10 cellular contexts compared by ENCODE assay signal in genomic region chr4:3045500-3045850, GRCh38. TPM values are rescaled to one million over a fixed set of nuclear protein-coding genes. Genes with fewer than 3 reads are reported as not detected.
DNase-seq lines count a peak whose midpoint lies in the region; ATAC-seq and TF ChIP-seq lines count a peak whose summit lies in the region.
"Had no signal": no experiment of that assay in that cellular context is flagged by ENCODE, and none has a peak within 500 bp of the region (broad histone marks: within the 10 kb centered on the region; RNA-seq: fewer than 3 reads in every experiment).

No MANE protein-coding gene starts in this region.

- no peak for TF ChIP-seq EP300 in sigmoid colon (IDR thresholded peaks at IDR 0.05)

- DNase-seq in GM06990 (ENCODE audit: extremely low read depth, insufficient read length) (peak; percentile 72), activated B cell treated with CpG ODN at 0.5 μM for 24 hours (peak; percentile 43), brain pericyte (ENCODE audit: low read depth, low spot score) (peak; percentile 21), sigmoid colon (peak; percentile 87), NCI-H2029 treated with DMSO at 0.1 percent for 48 hours (lab: John Stamatoyannopoulos, UW) (no peak), NCI-H1436 (lab: John Stamatoyannopoulos, UW) (no peak)

- H3K36me3 Mint-ChIP-seq in activated B cell treated with CpG ODN at 0.5 μM for 24 hours (ENCODE audit: low read depth): peaks cover 5% of the 10 kb centered on the region

- H3K27ac Mint-ChIP-seq in activated B cell treated with CpG ODN at 0.5 μM for 24 hours: peak overlapping the region; percentile 95

- CTCF ChIA-PET in activated B cell treated with CpG ODN at 0.5 μM for 24 hours (lab: Charles Lee): interaction anchor here (0.5 to 3.4 kb wide), 6 partner anchors 27 to 216 kb away, joined by 3 to 28 read pairs (median 3); no protein-coding TSS in a partner anchor

- POLR2A ChIA-PET in activated B cell treated with CpG ODN at 0.5 μM for 24 hours (lab: Charles Lee): interaction anchor here (0.6 to 4.2 kb wide), 8 partner anchors 8 to 233 kb away, joined by 3 to 25 read pairs (median 4); partner anchors contain the start of genes GRK4, HTT, HTT-AS and NOP14

- no peak overlapping the region for H3K27ac ChIP-seq in sigmoid colon

- no peak for TF ChIP-seq POLR2A in sigmoid colon (IDR thresholded peaks at IDR 0.05)

- ATAC-seq in activated B cell treated with CpG ODN at 0.5 μM for 24 hours (ENCODE audit: low read depth) (peak; percentile 25), GM18909 (IDR thresholded peaks at IDR 0.05; ENCODE audit: poor library complexity, unreplicated experiment) (no peak), HG02678 (IDR thresholded peaks at IDR 0.05; ENCODE audit: unreplicated experiment) (no peak)

- no peaks in the 10 kb centered on the region for H3K27me3 Mint-ChIP-seq in activated B cell treated with CpG ODN at 0.5 μM for 24 hours

- 47 to 75% methylated on average over 10 of the region's 10 CpGs for WGBS in sigmoid colon, 2 donors

- intact Hi-C loops in activated B cell treated with CpG ODN at 0.5 μM for 24 hours (cut with micrococcal nuclease) (loop anchor here (5.0 to 10.0 kb wide), 5 partner anchors 208 to 511 kb away; partner anchors contain the start of genes FAM193A and RGS12), sigmoid colon (cut with DNase I) (no loop called here)

- H3K4me3 ChIP-seq in GM06990 (replicated peaks; ENCODE audit: low read depth, low read length) (no peak overlapping the region), sigmoid colon (no peak overlapping the region)

- H3K36me3 ChIP-seq in GM06990 (ENCODE audit: control insufficient read depth, insufficient read depth, low read length) (no peaks in the 10 kb centered on the region), sigmoid colon (no peaks in the 10 kb centered on the region)

- H3K4me1 Mint-ChIP-seq in activated B cell treated with CpG ODN at 0.5 μM for 24 hours: peaks cover 72% of the 10 kb centered on the region

- H3K4me1 ChIP-seq in sigmoid colon: peaks cover 0 to 16% (median 9%) of the 10 kb centered on the region in 4 donors

- H3K9me3 ChIP-seq in sigmoid colon: no peaks in the 10 kb centered on the region

- peak overlapping the region; percentile 70 for H3K4me3 Mint-ChIP-seq in activated B cell treated with CpG ODN at 0.5 μM for 24 hours

- TF ChIP-seq CTCF in GM06990 (IDR thresholded peaks at IDR 0.05; ENCODE audit: insufficient read depth, low read length, poor library complexity, severe bottlenecking) (peak; percentile 9), activated B cell treated with CpG ODN at 0.5 μM for 24 hours (IDR thresholded peaks at IDR 0.05) (no peak), sigmoid colon (IDR thresholded peaks at IDR 0.05) (no peak)

- peaks cover 4% of the 10 kb centered on the region for H3K9me3 Mint-ChIP-seq in activated B cell treated with CpG ODN at 0.5 μM for 24 hours

- H3K27me3 ChIP-seq in GM06990 (replicated peaks; ENCODE audit: control insufficient read depth, insufficient read depth, low read length): no peaks in the 10 kb centered on the region
- peaks cover 0 to 11% (median 0%) of the 10 kb centered on the region in 3 donors for H3K27me3 ChIP-seq in sigmoid colon

RNA-seq across cellular contexts. Expression of gene HTT-AS, which starts 28.9 kb away (rescaled TPM):
- total RNA-seq in activated B cell treated with CpG ODN at 0.5 μM for 24 hours: not detected in 2 replicates
- not detected for total RNA-seq in sigmoid colon
- not detected for polyA plus RNA-seq in sigmoid colon
- total RNA-seq: epithelial cell of proximal tubule, H1 had no signal
- polyA plus RNA-seq: H1 had no signal

RNA-seq across cellular contexts. Expression of gene HTT, which starts 29.0 kb away (rescaled TPM):
- total RNA-seq in activated B cell treated with CpG ODN at 0.5 μM for 24 hours (239 and 242 TPM in 2 replicates), sigmoid colon (10 to 100 TPM; 17.0 to 41.5 (median 26.5) TPM)
- polyA plus RNA-seq in sigmoid colon: 10 to 100 TPM in 1 of 3 donors, 1 to 10 TPM in 2; 6.5 to 29.4 (median 7.8) TPM

Comparison
In these comparisons a context has a peak if more than half of its experiments do, and no peak if none do; other contexts are left out.
1. DNase-seq: peak in GM06990 (single experiment), activated B cell treated with CpG ODN at 0.5 μM for 24 hours (single experiment), brain pericyte (single experiment) and sigmoid colon (single experiment); none in NCI-H2029 treated with DMSO at 0.1 percent for 48 hours (single experiment) and NCI-H1436 (single experiment).